In genomic region chr10:43781480-43782361, GRCh38 we compare ENCODE assay signal across 10 cellular contexts.
DNase-seq lines count a peak whose midpoint lies in the region; ATAC-seq and TF ChIP-seq lines count a peak whose summit lies in the region.
"Had no signal": no experiment of that assay in that cellular context is flagged by ENCODE, and none has a peak within 500 bp of the region (broad histone marks: within the 10 kb centered on the region; RNA-seq: fewer than 3 reads in every experiment).

No MANE protein-coding gene starts in this region.

- no peak overlapping the region for H3K4me3 ChIP-seq in trophoblast cell (ENCODE audit: low read depth, low read length)
- no peak overlapping the region for H3K4me3 ChIP-seq in aorta (ENCODE audit: low read length in 2 of 2)
- no peak overlapping the region for H3K4me3 ChIP-seq in colonic mucosa
- H3K4me3 ChIP-seq: gastroesophageal sphincter, psoas muscle had no signal

- H3K27ac ChIP-seq in trophoblast cell (ENCODE audit: low read depth, low read length) = peak overlapping the region; percentile 64
- no peak overlapping the region for H3K27ac ChIP-seq in aorta (ENCODE audit: low read depth in 1 of 2, low read length in 2 of 2)
- H3K27ac ChIP-seq in colonic mucosa = no peak overlapping the region
- H3K27ac ChIP-seq in foreskin keratinocyte = no peak overlapping the region
- H3K27ac ChIP-seq: gastroesophageal sphincter, psoas muscle had no signal

- peaks cover 24% of the 10 kb centered on the region for H3K4me1 Mint-ChIP-seq in activated T-cell treated with anti-CD3 and anti-CD28 coated beads, Interleukin-2, amount 50 U/mL, for 4 hours (ENCODE audit: low read depth)

- no peak overlapping the region for H2AFZ ChIP-seq in trophoblast cell (ENCODE audit: insufficient read depth, low read length, poor library complexity)

- no peak overlapping the region for H3K4ac ChIP-seq in trophoblast cell (ENCODE audit: low read depth, low read length)

- H3K36me3 ChIP-seq in trophoblast cell (ENCODE audit: control insufficient read depth in 1 of 2, insufficient read depth in 2 of 2, low read length in 2 of 2) (no peaks in the 10 kb centered on the region), aorta (ENCODE audit: control insufficient read depth in 1 of 2, insufficient read depth in 2 of 2, low read length in 1 of 2) (no peaks in the 10 kb centered on the region), colonic mucosa (no peaks in the 10 kb centered on the region)
- H3K36me3 ChIP-seq: gastroesophageal sphincter had no signal

- peak overlapping the region; percentile 19 for H2BK5ac ChIP-seq in trophoblast cell (ENCODE audit: low read depth, low read length, poor library complexity)

- no peaks in the 10 kb centered on the region for H3K27me3 Mint-ChIP-seq in activated T-cell treated with anti-CD3 and anti-CD28 coated beads, Interleukin-2, amount 50 U/mL, for 4 hours (ENCODE audit: low read depth)

- no CpG with 5 or more reads among the region's 6 CpGs for WGBS in trophoblast cell (ENCODE audit: extremely low coverage, insufficient coverage, insufficient read length)
- 20 to 22% methylated on average over 6 of the region's 6 CpGs for WGBS in aorta, 2 donors

- peak overlapping the region; percentile 68 for H2BK120ac ChIP-seq in trophoblast cell (ENCODE audit: insufficient read depth, low read length, poor library complexity)

- no peak overlapping the region for H3K14ac ChIP-seq in trophoblast cell (ENCODE audit: low read length)

- no peak overlapping the region for H3K23ac ChIP-seq in trophoblast cell (ENCODE audit: low read length)

- H4K12ac ChIP-seq in trophoblast cell (ENCODE audit: low read depth, low read length) = no peak overlapping the region

- no peaks in the 10 kb centered on the region for H3K27me3 ChIP-seq in trophoblast cell (ENCODE audit: insufficient read depth, low read length)
- H3K27me3 ChIP-seq in aorta (ENCODE audit: control insufficient read depth in 1 of 2, insufficient read depth in 2 of 2, low read length in 1 of 2) = no peaks in the 10 kb centered on the region
- H3K27me3 ChIP-seq in colonic mucosa = no peaks in the 10 kb centered on the region
- no peaks in the 10 kb centered on the region for H3K27me3 ChIP-seq in foreskin keratinocyte
- H3K27me3 ChIP-seq: gastroesophageal sphincter had no signal

- H3K79me1 ChIP-seq in trophoblast cell (ENCODE audit: low read length) = peaks cover 17% of the 10 kb centered on the region

- intact Hi-C loops in aorta (cut with DNase I) (no loop called here), colonic mucosa (cut with DNase I) (no loop called here)

- no peaks in the 10 kb centered on the region for H3K79me2 ChIP-seq in trophoblast cell (ENCODE audit: control insufficient read depth, insufficient read depth, low read length, poor library complexity)

- H3K4me2 ChIP-seq in trophoblast cell (ENCODE audit: low read length) = peak overlapping the region; percentile 3

- no peak overlapping the region for H3K4me3 Mint-ChIP-seq in activated T-cell treated with anti-CD3 and anti-CD28 coated beads, Interleukin-2, amount 50 U/mL, for 4 hours

- H4K91ac ChIP-seq in trophoblast cell (ENCODE audit: low read depth, low read length) = peak overlapping the region; percentile 37

- no peak for TF ChIP-seq CTCF in colonic mucosa (IDR thresholded peaks at IDR 0.05)
- no peak for TF ChIP-seq CTCF in foreskin keratinocyte (conservative IDR thresholded peaks at IDR 0.05)

- H3K9me3 Mint-ChIP-seq in activated T-cell treated with anti-CD3 and anti-CD28 coated beads, Interleukin-2, amount 50 U/mL, for 4 hours = no peaks in the 10 kb centered on the region

- no peak overlapping the region for H4K8ac ChIP-seq in trophoblast cell (ENCODE audit: low read depth, low read length)

- H3K9me3 ChIP-seq in trophoblast cell (ENCODE audit: insufficient read depth, low read depth, low read length) (peaks cover 3% of the 10 kb centered on the region), aorta (ENCODE audit: control insufficient read depth, low read length) (no peaks in the 10 kb centered on the region), colonic mucosa (no peaks in the 10 kb centered on the region)
- H3K9me3 ChIP-seq: gastroesophageal sphincter, psoas muscle had no signal

- peak overlapping the region; percentile 52 for H3K18ac ChIP-seq in trophoblast cell (ENCODE audit: low read length)

- H2AK5ac ChIP-seq in trophoblast cell (ENCODE audit: low read length) = no peak overlapping the region

- DNase-seq in ELR (ENCODE audit: low read depth) (peak; percentile 23), trophoblast cell (no peak), aorta (no peak), colonic mucosa (no peak), foreskin keratinocyte (no peak)
- DNase-seq in activated T-cell treated with anti-CD3 and anti-CD28 coated beads, Interleukin-2, amount 50 U/mL, for 4 hours = no peak
- DNase-seq in effector CD4-positive, alpha-beta T cell = no peak
- DNase-seq: psoas muscle had no signal

- H2BK12ac ChIP-seq in trophoblast cell (ENCODE audit: low read length) = no peak overlapping the region

- ATAC-seq in HG03378 (IDR thresholded peaks at IDR 0.05; ENCODE audit: unreplicated experiment) (peak; percentile 83), aorta (ENCODE audit: low FRiP score) (no peak), foreskin keratinocyte (no peak)
- ATAC-seq in activated T-cell treated with anti-CD3 and anti-CD28 coated beads, Interleukin-2, amount 50 U/mL, for 4 hours = peak; percentile 91 to 93
- ATAC-seq: gastroesophageal sphincter, psoas muscle had no signal

- H3K4me1 ChIP-seq in trophoblast cell (ENCODE audit: control insufficient read depth in 1 of 2, insufficient read depth in 2 of 2, low read length in 2 of 2) = peaks cover 20 to 22% of the 10 kb centered on the region in 2 experiments
- no peaks in the 10 kb centered on the region for H3K4me1 ChIP-seq in aorta (ENCODE audit: control insufficient read depth in 1 of 2, insufficient read depth in 2 of 2, low read length in 2 of 2)
- H3K4me1 ChIP-seq in colonic mucosa = no peaks in the 10 kb centered on the region
- no peaks in the 10 kb centered on the region for H3K4me1 ChIP-seq in foreskin keratinocyte
- H3K4me1 ChIP-seq: gastroesophageal sphincter, psoas muscle had no signal

- H3K36me3 Mint-ChIP-seq in activated T-cell treated with anti-CD3 and anti-CD28 coated beads, Interleukin-2, amount 50 U/mL, for 4 hours (ENCODE audit: insufficient read depth) = no peaks in the 10 kb centered on the region

- H3K9ac ChIP-seq in trophoblast cell (ENCODE audit: low read length) (no peak overlapping the region), colonic mucosa (ENCODE audit: low read depth in 2 of 2, low read length in 2 of 2) (no peak overlapping the region)

Comparison
In these comparisons a context has a peak if more than half of its experiments do, and no peak if none do; other contexts are left out.
1. ATAC-seq: peak in HG03378 (single experiment) and activated T-cell treated with anti-CD3 and anti-CD28 coated beads, Interleukin-2, amount 50 U/mL, for 4 hours (2 of 2); none in aorta (single experiment) and foreskin keratinocyte (single experiment).